ENCODE assay signal across 20 cellular contexts in the genomic region with DNA sequence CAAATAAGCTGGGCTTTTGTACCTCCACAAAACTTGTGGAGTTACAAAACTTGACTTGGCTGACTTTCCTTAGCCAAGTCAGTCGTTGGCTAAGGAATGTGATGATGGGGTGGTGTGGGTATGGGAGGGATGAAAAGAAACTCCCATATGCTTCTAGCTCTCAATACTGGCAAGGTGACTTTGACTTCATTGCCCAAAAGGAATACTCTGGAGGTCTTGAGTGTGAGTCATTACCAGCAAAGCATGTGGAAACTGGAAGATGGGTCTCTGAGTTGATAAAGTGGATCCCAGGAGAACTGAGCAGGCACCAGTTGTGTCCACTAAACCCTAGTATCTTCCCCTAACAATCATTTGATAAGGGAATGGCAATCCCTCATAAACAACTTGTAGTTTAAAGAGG.
DNase-seq lines count a peak whose midpoint lies in the region; TF ChIP-seq lines count a peak whose summit lies in the region.
"Had no signal": no experiment of that assay in that cellular context is flagged by ENCODE, and none has a peak within 500 bp of the region (broad histone marks: within the 10 kb centered on the region; RNA-seq: fewer than 3 reads in every experiment).

No MANE protein-coding gene starts in this region.

- H3K4me1 ChIP-seq in ACC112 (ENCODE audit: control insufficient read depth, insufficient read depth, low read length, unreplicated experiment), result peaks cover 33% of the 10 kb centered on the region
- H3K4me1 ChIP-seq: prostate gland had no signal

- H3K27me3 ChIP-seq in ACC112 (ENCODE audit: insufficient read depth, low read length), result no peaks in the 10 kb centered on the region

- no peaks in the 10 kb centered on the region for H3K79me2 ChIP-seq in ACC112 (ENCODE audit: control insufficient read depth, insufficient read depth, low read length, unreplicated experiment)

- in situ Hi-C loops in astrocyte of the spinal cord (cut with HindIII; ENCODE audit: low sequenced_read_pairs), result no loop called here

- H2AFZ ChIP-seq in ACC112 (ENCODE audit: low read length, unreplicated experiment), result no peak overlapping the region

- DNase-seq in HT1080 (ENCODE audit: low read depth) (peak; percentile 31), astrocyte of the spinal cord (ENCODE audit: low read depth, low spot score) (peak; percentile 32), iPS-NIHi7 (ENCODE audit: extremely low spot score) (peak; percentile 11), HuH-7 (ENCODE audit: low spot score) (no peak), SK-N-DZ (ENCODE audit: low spot score) (no peak)
- DNase-seq in stimulated activated CD4-positive, alpha-beta T cell treated with anti-CD3 and anti-CD28 coated beads, Interleukin-2, amount 100 ng/mL, for 48 hours, result no peak
- no peak for DNase-seq in activated effector memory CD4-positive, alpha-beta T cell treated with Interleukin-2 at 50 U/mL for 16 hours
- DNase-seq: ACHN; activated CD8-positive, alpha-beta T cell treated with anti-CD3 and anti-CD28 coated beads for 36 hours; amniotic stem cell; erythroblast; GDM1; Kasumi-1; naive thymus-derived CD8-positive, alpha-beta T cell; NCI-H1694; NCI-H446 treated with DMSO at 0.1 percent for 48 hours; stimulated activated naive CD8-positive, alpha-beta T cell treated with anti-CD3 and anti-CD28 coated beads, Interleukin-15, amount 100 ng/mL, for 72 hours had no signal

- H3K36me3 ChIP-seq in ACC112 (ENCODE audit: insufficient read depth, low read length), result peaks cover 5% of the 10 kb centered on the region; the same call in 1 of the 2 replicates
- H3K36me3 ChIP-seq: prostate gland had no signal

- no peak overlapping the region for H3K4me3 ChIP-seq in ACC112 (ENCODE audit: low read depth, low read length)
- H3K4me3 ChIP-seq in astrocyte of the spinal cord (ENCODE audit: low read depth, low read length), result no peak overlapping the region
- H3K4me3 ChIP-seq: prostate gland, SK-N-MC had no signal

- H3K27ac ChIP-seq in ACC112 (ENCODE audit: low read depth, low read length), result peak overlapping the region; percentile 69
- H3K27ac ChIP-seq: prostate gland, SK-N-MC had no signal

- no peak for TF ChIP-seq CTCF in astrocyte of the spinal cord (IDR thresholded peaks at IDR 0.05; ENCODE audit: low read depth, low read length)

Comparison
In these comparisons a context has a peak if more than half of its experiments do, and no peak if none do; other contexts are left out.
1. DNase-seq: peak in HT1080 (single experiment), astrocyte of the spinal cord (single experiment) and iPS-NIHi7 (single experiment); none in HuH-7 (single experiment), stimulated activated CD4-positive, alpha-beta T cell treated with anti-CD3 and anti-CD28 coated beads, Interleukin-2, amount 100 ng/mL, for 48 hours (0 of 2), SK-N-DZ (single experiment) and activated effector memory CD4-positive, alpha-beta T cell treated with Interleukin-2 at 50 U/mL for 16 hours (single experiment).